8 cellular contexts compared by ENCODE assay signal in genomic region chr19:16435238-16435911, GRCh38. TPM values are rescaled to one million over a fixed set of nuclear protein-coding genes. Genes with fewer than 3 reads are reported as not detected.
DNase-seq lines count a peak whose midpoint lies in the region; ATAC-seq and TF ChIP-seq lines count a peak whose summit lies in the region.

No MANE protein-coding gene starts in this region.

- H3K4me1 ChIP-seq in left lung = peaks cover 10 to 19% of the 10 kb centered on the region in 2 donors
- H3K4me1 ChIP-seq in stomach = peaks cover 0 to 29% (median 16%) of the 10 kb centered on the region in 4 donors

- H3K9me3 ChIP-seq in left lung (no peaks in the 10 kb centered on the region), stomach (no peaks in the 10 kb centered on the region)

- TF ChIP-seq CTCF in left lung (IDR thresholded peaks at IDR 0.05) = no peak
- no peak for TF ChIP-seq CTCF in stomach (IDR thresholded peaks at IDR 0.05)

- H3K36me3 ChIP-seq in left lung (peaks cover 0 to 90% of the 10 kb centered on the region in 2 donors), stomach (peaks cover 38 to 100% (median 97%) of the 10 kb centered on the region in 4 donors)

- peak; percentile 89 for DNase-seq in HT1080 (ENCODE audit: low read depth)
- peak; percentile 88 for DNase-seq in brain pericyte (ENCODE audit: low read depth, low spot score)
- DNase-seq in left lung = peak; percentile 30 to 48
- no peak for DNase-seq in stomach
- DNase-seq in NCI-H774 (lab: John Stamatoyannopoulos, UW) = no peak
- DNase-seq in stimulated activated CD4-positive, alpha-beta T cell treated with anti-CD3 and anti-CD28 coated beads, Interleukin-2, amount 100 ng/mL, for 24 hours = no peak

- TF ChIP-seq EP300 in stomach (IDR thresholded peaks at IDR 0.05) = no peak

- intact Hi-C loops in left lung (cut with DNase I) (no loop called here), stomach (cut with DNase I; ENCODE audit: low total_unique reads) (no loop called here)

- WGBS in stomach, 5 donors = 57 to 80% (median 67%) methylated on average over 11 of the region's 11 CpGs

- H3K27ac ChIP-seq in left lung (peak overlapping the region; percentile 46 to 62), stomach (peak overlapping the region; percentile 21 to 79 (median 72))

- H3K4me3 ChIP-seq in left lung (no peak overlapping the region), stomach (no peak overlapping the region)

- no peak for TF ChIP-seq POLR2A in stomach (IDR thresholded peaks at IDR 0.05)

- H3K27me3 ChIP-seq in left lung = no peaks in the 10 kb centered on the region
- no peaks in the 10 kb centered on the region for H3K27me3 ChIP-seq in stomach

- ATAC-seq in left lung (peak; percentile 76), HG02798 (IDR thresholded peaks at IDR 0.05; ENCODE audit: poor library complexity, unreplicated experiment) (no peak), HG03025 (IDR thresholded peaks at IDR 0.05; ENCODE audit: low FRiP score, unreplicated experiment) (no peak)

RNA-seq across cellular contexts. Expression of gene EPS15L1, which starts 36.4 kb away (rescaled TPM):
- total RNA-seq in HT1080 (2014; rRNA removed; shearing (Covaris generic)) = 8.5 and 8.6 TPM in 2 replicates
- 18.4 and 19.2 TPM in 2 replicates for polyA plus RNA-seq in HT1080 (2015; cell fraction: cytosol; rRNA removed)
- 25.3 and 30.1 TPM in 2 replicates for polyA plus RNA-seq in HT1080 (2015; cell fraction: nucleus; rRNA removed)
- 10 to 100 TPM; 31.9 to 48.1 TPM for total RNA-seq in left lung
- total RNA-seq in stomach = 10 to 100 TPM; 17.7 to 67.7 (median 26.1) TPM
- 10 to 100 TPM; 15.6 to 20.2 (median 16.2) TPM for polyA plus RNA-seq in stomach

Comparison
In these comparisons a context has a peak if more than half of its experiments do, and no peak if none do; other contexts are left out.
1. DNase-seq: peak in HT1080 (single experiment), brain pericyte (single experiment) and left lung (2 of 2); none in stomach (single experiment), NCI-H774 (single experiment) and stimulated activated CD4-positive, alpha-beta T cell treated with anti-CD3 and anti-CD28 coated beads, Interleukin-2, amount 100 ng/mL, for 24 hours (0 of 2).